In the genomic region with DNA sequence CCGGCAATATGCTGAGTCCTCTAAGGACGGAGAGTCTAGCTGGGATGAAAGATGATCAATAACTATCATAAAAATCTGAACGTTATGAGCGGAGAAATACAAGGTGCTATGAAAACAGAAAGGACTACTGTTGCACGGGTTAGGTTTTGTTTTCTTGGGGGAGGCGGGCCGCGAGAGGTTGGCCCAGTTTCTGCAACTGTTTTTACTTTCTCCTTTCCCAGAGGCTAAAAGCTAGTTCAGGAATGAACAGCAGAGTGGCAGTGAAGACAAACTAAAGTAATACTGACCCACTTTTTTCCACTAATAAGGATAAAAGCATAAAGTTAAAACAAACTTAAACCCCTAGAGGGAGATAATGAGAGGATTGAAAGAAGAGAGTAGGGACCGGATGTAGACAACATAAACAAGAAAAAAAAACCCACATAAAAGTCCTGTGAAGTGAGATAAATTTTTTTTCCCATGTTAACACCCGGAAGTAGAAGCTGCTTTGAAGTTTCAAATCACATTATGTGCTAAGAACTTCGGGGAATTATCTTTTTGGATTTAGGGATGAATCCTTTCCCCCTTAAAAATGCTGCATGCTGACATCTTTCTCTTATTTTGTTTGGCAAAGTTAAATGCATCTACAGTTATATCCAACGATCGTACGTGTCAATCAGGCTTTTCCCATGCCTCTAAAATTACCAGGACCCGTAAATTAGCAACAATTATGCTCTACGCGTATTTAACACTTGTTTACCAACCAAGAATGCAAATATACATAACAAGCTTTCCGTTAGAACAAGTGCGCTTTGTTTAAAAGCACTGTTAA, we compare ENCODE assay signal across 8 cellular contexts. TPM values are rescaled to one million over a fixed set of nuclear protein-coding genes. Genes with fewer than 3 reads are reported as not detected.
A peak's percentile ranks its signal among the peaks of the same experiment; 100 is the strongest.
DNase-seq lines count a peak whose midpoint lies in the region; ATAC-seq and TF ChIP-seq lines count a peak whose summit lies in the region.

No MANE protein-coding gene starts in this region.

- dilution Hi-C loops in mammary epithelial cell (cut with HindIII; ENCODE audit: low sequenced_read_pairs), result no loop called here

- peak overlapping the region; percentile 55 for H2AFZ ChIP-seq in Karpas-422 (ENCODE audit: low read length)
- peak overlapping the region; percentile 94 for H2AFZ ChIP-seq in mammary epithelial cell (ENCODE audit: low read depth, low read length)

- in situ Hi-C loops in mammary epithelial cell (cut with MboI; ENCODE audit: low sequenced_read_pairs in 2 of 2), result loop anchor here in 1 of 2 donors (10.0 to 25.0 kb wide), 2 partner anchors 94 to 339 kb away; no protein-coding TSS in a partner anchor

- no TSS peak for BruUV-seq in mammary epithelial cell (replicated peaks; lab: Mats Ljungman, UMichigan)

- intact Hi-C loops in mammary epithelial cell (cut with micrococcal nuclease), result loop anchor here (1.0 to 5.0 kb wide), 5 partner anchors 16 to 186 kb away; a partner anchor contains a TSS

- peak; percentile 34 to 42 for TF ChIP-seq CTCF in mammary epithelial cell (conservative IDR thresholded peaks at IDR 0.05 in 1 of 2, IDR thresholded peaks at IDR 0.05 in 1 of 2; ENCODE audit: extremely low read depth in 1 of 2, insufficient read depth in 1 of 2, low read depth in 1 of 2, low read length in 2 of 2)

- H3K9me2 ChIP-seq in Karpas-422 (replicated peaks; ENCODE audit: insufficient read depth, low read length), result no peaks in the 10 kb centered on the region

- H3K4me2 ChIP-seq in Karpas-422 (ENCODE audit: low read depth, low read length, poor library complexity, severe bottlenecking) (peak overlapping the region; percentile 90), mammary epithelial cell (ENCODE audit: insufficient read depth, low read depth, low read length) (peak overlapping the region; percentile 85)

- H3K9me3 ChIP-seq in Karpas-422 (ENCODE audit: low read length) (no peaks in the 10 kb centered on the region), mammary epithelial cell (replicated peaks; ENCODE audit: insufficient read depth, low read length) (no peaks in the 10 kb centered on the region)

- H3K36me3 ChIP-seq in Karpas-422 (ENCODE audit: insufficient read depth, low read length) (no peaks in the 10 kb centered on the region), mammary epithelial cell (ENCODE audit: insufficient read depth, low read length) (no peaks in the 10 kb centered on the region)

- no peaks in the 10 kb centered on the region for H3K27me3 ChIP-seq in Karpas-422 (ENCODE audit: low read length)
- no peaks in the 10 kb centered on the region for H3K27me3 ChIP-seq in mammary epithelial cell (ENCODE audit: insufficient read depth, low read length)

- H3K4me3 ChIP-seq in Karpas-422 (ENCODE audit: low read length) (peak overlapping the region; percentile 83), mammary epithelial cell (replicated peaks in 1 of 3; ENCODE audit: insufficient read depth in 1 of 3, low read depth in 2 of 3, low read length in 3 of 3) (peak overlapping the region; percentile 54 to 83 (median 74))

- H3K4me1 ChIP-seq in Karpas-422 (ENCODE audit: low read length) (peaks cover 43% of the 10 kb centered on the region), mammary epithelial cell (ENCODE audit: insufficient read depth, low read length) (peaks cover 9% of the 10 kb centered on the region)

- DNase-seq in DMS53 (lab: John Stamatoyannopoulos, UW) (peak; percentile 82), Karpas-422 (peak; percentile 68), SW 1271 (lab: John Stamatoyannopoulos, UW) (peak; percentile 74 to 92), mammary epithelial cell (peak; percentile 69), inferior parietal cortex (ENCODE audit: extremely low spot score) (peak; percentile 76)
- peak; percentile 8 to 12 for DNase-seq in stimulated activated CD4-positive, alpha-beta T cell treated with anti-CD3 and anti-CD28 coated beads, Interleukin-1b, Interleukin-23, amount 100 ng/mL, for 4 hours (ENCODE audit: low read depth in 2 of 2)

- CTCF ChIA-PET in mammary epithelial cell (lab: Charles Lee; ENCODE audit: low non-redundant PET), result interaction anchor here (0.6 kb wide), 1 partner anchor 279 kb away, joined by 4 read pairs; no protein-coding TSS in a partner anchor

- H3K9ac ChIP-seq in Karpas-422 (ENCODE audit: low read length), result peak overlapping the region; percentile 64
- H3K9ac ChIP-seq in mammary epithelial cell (ENCODE audit: insufficient read depth, low read length), result peak overlapping the region; percentile 78

- H3K79me2 ChIP-seq in Karpas-422 (ENCODE audit: low read length), result peaks cover 36% of the 10 kb centered on the region
- peaks cover 39% of the 10 kb centered on the region for H3K79me2 ChIP-seq in mammary epithelial cell (ENCODE audit: insufficient read depth, low read length)

- 0 out of 2 replicates have a peak overlapping the region, but pooled peaks have one; percentile 9 for H3K27ac ChIP-seq in Karpas-422 (ENCODE audit: low read length)
- H3K27ac ChIP-seq in mammary epithelial cell (ENCODE audit: insufficient read depth, low read depth, low read length), result peak overlapping the region; percentile 82

- peak; percentile 30 for ATAC-seq in GM21529 (IDR thresholded peaks at IDR 0.05; ENCODE audit: unreplicated experiment)
- no peak for ATAC-seq in GM21367 (IDR thresholded peaks at IDR 0.05; ENCODE audit: unreplicated experiment)

- H4K20me1 ChIP-seq in Karpas-422 (ENCODE audit: insufficient read depth, low read depth, low read length) (no peaks in the 10 kb centered on the region; the same call in 1 of the 2 replicates), mammary epithelial cell (ENCODE audit: insufficient read depth, low read length) (no peaks in the 10 kb centered on the region)

- WGBS in mammary epithelial cell (ENCODE audit: low coverage, missing lambda C conversion rate), result 16% methylated on average over 19 of the region's 19 CpGs

RNA-seq across cellular contexts. Expression of a gene that starts 1.0 kb away (rescaled TPM):
- 35.6 and 71.2 TPM in 2 replicates for total RNA-seq in Karpas-422 (2014; rRNA removed; shearing (Covaris generic); ENCODE audit: low replicate concordance)
- 10 to 100 TPM; 42.5 to 64.2 TPM for total RNA-seq in mammary epithelial cell
- 10.7 TPM for polyA plus RNA-seq in mammary epithelial cell
- 112 TPM for polyA minus RNA-seq in mammary epithelial cell

Comparison
In these comparisons a context has a peak if more than half of its experiments do, and no peak if none do; other contexts are left out.
1. DNase-seq: peak in every context shown above with its lines; median percentile 83 in SW 1271; 82 in DMS53; 76 in inferior parietal cortex; 69 in mammary epithelial cell; 68 in Karpas-422; 10 in stimulated activated CD4-positive, alpha-beta T cell treated with anti-CD3 and anti-CD28 coated beads, Interleukin-1b, Interleukin-23, amount 100 ng/mL, for 4 hours.